Comparison of ENCODE assay signal across 12 cellular contexts in genomic region chr11:46930089-46930488, GRCh38. TPM values are rescaled to one million over a fixed set of nuclear protein-coding genes. Genes with fewer than 3 reads are reported as not detected.
DNase-seq lines count a peak whose midpoint lies in the region; ATAC-seq, FAIRE-seq and TF ChIP-seq lines count a peak whose summit lies in the region.
"Had no signal": no experiment of that assay in that cellular context is flagged by ENCODE, and none has a peak within 500 bp of the region (broad histone marks: within the 10 kb centered on the region; RNA-seq: fewer than 3 reads in every experiment).

No MANE protein-coding gene starts in this region.

- H3K36me3 ChIP-seq in endothelial cell of umbilical vein (ENCODE audit: control insufficient read depth in 2 of 2, extremely low read depth in 1 of 2, insufficient read depth in 2 of 2, low read length in 2 of 2): no peaks in the 10 kb centered on the region
- H3K36me3 ChIP-seq: left ventricle myocardium inferior had no signal

- DNase-seq in activated CD4-positive, alpha-beta memory T cell treated with anti-CD3 and anti-CD28 coated beads for 36 hours: peak; percentile 23
- no peak for DNase-seq in activated CD4-positive, alpha-beta memory T cell treated with anti-CD3 and anti-CD28 coated beads, Interleukin-2, amount 10 ng/mL, durations not matched to agents 7 days and 5 days
- DNase-seq in NCI-H226 (peak; percentile 64), endothelial cell of umbilical vein (ENCODE audit: low read depth, low spot score) (peak; percentile 32), renal cortical epithelial cell (ENCODE audit: low read depth) (peak; percentile 98), pons (ENCODE audit: low spot score) (no peak), NCI-H524 treated with DMSO at 0.1 percent for 48 hours (lab: John Stamatoyannopoulos, UW) (no peak)
- DNase-seq: left ventricle myocardium inferior, NCI-H1694 had no signal

- H3K9me1 ChIP-seq in endothelial cell of umbilical vein (replicated peaks; ENCODE audit: control insufficient read depth, extremely low read depth, insufficient read depth, low read length): no peaks in the 10 kb centered on the region

- no TSS peak for BruUV-seq in endothelial cell of umbilical vein (replicated peaks; lab: Mats Ljungman, UMichigan)

- peaks cover 15% of the 10 kb centered on the region for H3K27me3 Mint-ChIP-seq in activated CD4-positive, alpha-beta memory T cell treated with anti-CD3 and anti-CD28 coated beads for 36 hours
- peaks cover 13% of the 10 kb centered on the region for H3K27me3 Mint-ChIP-seq in activated CD4-positive, alpha-beta memory T cell treated with anti-CD3 and anti-CD28 coated beads, Interleukin-2, amount 10 ng/mL, durations not matched to agents 7 days and 5 days

- no peak overlapping the region for H3K4me3 ChIP-seq in endothelial cell of umbilical vein (replicated peaks in 1 of 3; ENCODE audit: insufficient read depth in 1 of 3, low read depth in 1 of 3, low read length in 3 of 3)
- H3K4me3 ChIP-seq: left ventricle myocardium inferior had no signal

- no peaks in the 10 kb centered on the region for H3K36me3 Mint-ChIP-seq in activated CD4-positive, alpha-beta memory T cell treated with anti-CD3 and anti-CD28 coated beads for 36 hours
- peaks cover 3% of the 10 kb centered on the region for H3K36me3 Mint-ChIP-seq in activated CD4-positive, alpha-beta memory T cell treated with anti-CD3 and anti-CD28 coated beads, Interleukin-2, amount 10 ng/mL, durations not matched to agents 7 days and 5 days (ENCODE audit: low read depth)
- H3K36me3 Mint-ChIP-seq: stimulated activated memory B cell treated with anti-CD40 and anti-IgM and Interleukin-4, amounts not matched to agents 10 μg/mL and 1 μg/mL and 100 μg/mL, for 72 hours had no signal

- TF ChIP-seq POLR2A in endothelial cell of umbilical vein (IDR thresholded peaks at IDR 0.05; ENCODE audit: low read depth, low read length) (no peak), GM18505 (IDR thresholded peaks at IDR 0.05; ENCODE audit: borderline replicate concordance, extremely low read depth, insufficient read depth, insufficient read length) (no peak)

- POLR2A ChIA-PET in activated CD4-positive, alpha-beta memory T cell treated with anti-CD3 and anti-CD28 coated beads for 36 hours (lab: Charles Lee): no interaction called here
- POLR2A ChIA-PET in activated CD4-positive, alpha-beta memory T cell treated with anti-CD3 and anti-CD28 coated beads, Interleukin-2, amount 10 ng/mL, durations not matched to agents 7 days and 5 days (lab: Charles Lee): no interaction called here
- POLR2A ChIA-PET in endothelial cell of umbilical vein (lab: Charles Lee): interaction anchor here (0.7 kb wide), 1 partner anchor 53 kb away, joined by 3 read pairs; no protein-coding TSS in a partner anchor

- dilution Hi-C loops in endothelial cell of umbilical vein (cut with MboI; ENCODE audit: extremely low pct_ligation_motif_present, low sequenced_read_pairs): no loop called here

- H3K4me1 ChIP-seq in endothelial cell of umbilical vein (ENCODE audit: control insufficient read depth, extremely low read depth, insufficient read depth, low read length): no peaks in the 10 kb centered on the region
- H3K4me1 ChIP-seq: left ventricle myocardium inferior had no signal

- H3K27me3 ChIP-seq in endothelial cell of umbilical vein (ENCODE audit: control insufficient read depth in 2 of 2, insufficient read depth in 2 of 2, low read length in 2 of 2): peaks cover 2 to 3% of the 10 kb centered on the region in 2 experiments

- no peaks in the 10 kb centered on the region for H3K79me2 ChIP-seq in endothelial cell of umbilical vein (ENCODE audit: control insufficient read depth, insufficient read depth, low read length)

- H3K4me2 ChIP-seq in endothelial cell of umbilical vein (ENCODE audit: insufficient read depth, low read length): no peak overlapping the region

- H3K27ac Mint-ChIP-seq in activated CD4-positive, alpha-beta memory T cell treated with anti-CD3 and anti-CD28 coated beads for 36 hours: no peak overlapping the region
- no peak overlapping the region for H3K27ac Mint-ChIP-seq in activated CD4-positive, alpha-beta memory T cell treated with anti-CD3 and anti-CD28 coated beads, Interleukin-2, amount 10 ng/mL, durations not matched to agents 7 days and 5 days
- H3K27ac Mint-ChIP-seq: stimulated activated memory B cell treated with anti-CD40 and anti-IgM and Interleukin-4, amounts not matched to agents 10 μg/mL and 1 μg/mL and 100 μg/mL, for 72 hours had no signal

- CTCF ChIA-PET in activated CD4-positive, alpha-beta memory T cell treated with anti-CD3 and anti-CD28 coated beads for 36 hours (lab: Charles Lee): interaction anchor here (0.6 kb wide), 1 partner anchor 1948 kb away, joined by 3 read pairs; no protein-coding TSS in a partner anchor
- CTCF ChIA-PET in activated CD4-positive, alpha-beta memory T cell treated with anti-CD3 and anti-CD28 coated beads, Interleukin-2, amount 10 ng/mL, durations not matched to agents 7 days and 5 days (lab: Charles Lee): interaction anchor here (0.7 kb wide), 1 partner anchor 894 kb away, joined by 3 read pairs; no protein-coding TSS in a partner anchor
- CTCF ChIA-PET in endothelial cell of umbilical vein (lab: Charles Lee): no interaction called here

- no peaks in the 10 kb centered on the region for H3K9me3 Mint-ChIP-seq in activated CD4-positive, alpha-beta memory T cell treated with anti-CD3 and anti-CD28 coated beads for 36 hours
- no peaks in the 10 kb centered on the region for H3K9me3 Mint-ChIP-seq in activated CD4-positive, alpha-beta memory T cell treated with anti-CD3 and anti-CD28 coated beads, Interleukin-2, amount 10 ng/mL, durations not matched to agents 7 days and 5 days
- H3K9me3 Mint-ChIP-seq: stimulated activated memory B cell treated with anti-CD40 and anti-IgM and Interleukin-4, amounts not matched to agents 10 μg/mL and 1 μg/mL and 100 μg/mL, for 72 hours had no signal

- H3K27ac ChIP-seq in endothelial cell of umbilical vein (ENCODE audit: insufficient read depth, low read depth, low read length): no peak overlapping the region
- H3K27ac ChIP-seq: left ventricle myocardium inferior had no signal

- H3K9ac ChIP-seq in endothelial cell of umbilical vein (replicated peaks; ENCODE audit: extremely low read depth, insufficient read depth, low read length): no peak overlapping the region

- no peak for FAIRE-seq in endothelial cell of umbilical vein (lab: Jason Lieb, UNC)

- no peak overlapping the region for H3K4me3 Mint-ChIP-seq in activated CD4-positive, alpha-beta memory T cell treated with anti-CD3 and anti-CD28 coated beads for 36 hours
- no peak overlapping the region for H3K4me3 Mint-ChIP-seq in activated CD4-positive, alpha-beta memory T cell treated with anti-CD3 and anti-CD28 coated beads, Interleukin-2, amount 10 ng/mL, durations not matched to agents 7 days and 5 days
- H3K4me3 Mint-ChIP-seq: stimulated activated memory B cell treated with anti-CD40 and anti-IgM and Interleukin-4, amounts not matched to agents 10 μg/mL and 1 μg/mL and 100 μg/mL, for 72 hours had no signal

- no peaks in the 10 kb centered on the region for H4K20me1 ChIP-seq in endothelial cell of umbilical vein (replicated peaks; ENCODE audit: control insufficient read depth, extremely low read depth, insufficient read depth, low read length)

- H3K9me3 ChIP-seq in endothelial cell of umbilical vein (replicated peaks; ENCODE audit: control insufficient read depth, insufficient read depth, low read length): no peaks in the 10 kb centered on the region
- H3K9me3 ChIP-seq: left ventricle myocardium inferior had no signal

- H2AFZ ChIP-seq in endothelial cell of umbilical vein (ENCODE audit: low read depth, low read length): no peak overlapping the region

- TF ChIP-seq CTCF in endothelial cell of umbilical vein (IDR thresholded peaks at IDR 0.05; ENCODE audit: extremely low read depth in 1 of 2, insufficient read depth in 1 of 2, low read depth in 1 of 2, low read length in 2 of 2): no peak

- H3K4me1 Mint-ChIP-seq in activated CD4-positive, alpha-beta memory T cell treated with anti-CD3 and anti-CD28 coated beads for 36 hours (ENCODE audit: low read depth): peaks cover 7% of the 10 kb centered on the region
- H3K4me1 Mint-ChIP-seq in activated CD4-positive, alpha-beta memory T cell treated with anti-CD3 and anti-CD28 coated beads, Interleukin-2, amount 10 ng/mL, durations not matched to agents 7 days and 5 days: peaks cover 4% of the 10 kb centered on the region
- H3K4me1 Mint-ChIP-seq: stimulated activated memory B cell treated with anti-CD40 and anti-IgM and Interleukin-4, amounts not matched to agents 10 μg/mL and 1 μg/mL and 100 μg/mL, for 72 hours had no signal

- no peak for ATAC-seq in GM18505 (IDR thresholded peaks at IDR 0.05; ENCODE audit: unreplicated experiment)
- ATAC-seq: stimulated activated memory B cell treated with anti-CD40 and anti-IgM and Interleukin-4, amounts not matched to agents 10 μg/mL and 1 μg/mL and 100 μg/mL, for 72 hours had no signal

- intact Hi-C loops in activated CD4-positive, alpha-beta memory T cell treated with anti-CD3 and anti-CD28 coated beads for 36 hours (cut with micrococcal nuclease): loop anchor here (10.0 kb wide), 1 partner anchor 625 kb away; the partner anchor contains the start of gene CELF1
- intact Hi-C loops in endothelial cell of umbilical vein (cut with micrococcal nuclease): no loop called here

RNA-seq across cellular contexts. Expression of gene CSTPP1, which starts 6.5 kb away (rescaled TPM):
- total RNA-seq in activated CD4-positive, alpha-beta memory T cell treated with anti-CD3 and anti-CD28 coated beads for 36 hours: 10 to 100 TPM; 18.4 to 18.5 TPM
- total RNA-seq in activated CD4-positive, alpha-beta memory T cell treated with anti-CD3 and anti-CD28 coated beads, Interleukin-2, amount 10 ng/mL, durations not matched to agents 7 days and 5 days: 10 to 100 TPM; 16.7 to 20.4 TPM
- total RNA-seq in endothelial cell of umbilical vein: 25.9 and 29.6 TPM in 2 replicates
- 38.2 and 43.1 TPM in 2 replicates for polyA plus RNA-seq in endothelial cell of umbilical vein
- polyA plus RNA-seq in endothelial cell of umbilical vein (2011; cell fraction: cytosol; rRNA removed): 31.1 and 35.2 TPM in 2 replicates
- 29.5 and 33.9 TPM in 2 replicates for polyA plus RNA-seq in endothelial cell of umbilical vein (2011; cell fraction: nucleus; rRNA removed)
- 26.3 and 29.7 TPM in 2 replicates for polyA plus RNA-seq in endothelial cell of umbilical vein (2012)
- 42.3 and 47.9 TPM in 2 replicates for polyA minus RNA-seq in endothelial cell of umbilical vein
- polyA minus RNA-seq in endothelial cell of umbilical vein (2011; cell fraction: cytosol; rRNA and poly(A)+ RNA removed): 51.9 TPM
- polyA minus RNA-seq in endothelial cell of umbilical vein (2011; cell fraction: nucleus; rRNA and poly(A)+ RNA removed): 41.2 and 59.1 TPM in 2 replicates
- total RNA-seq in renal cortical epithelial cell: 23.3 and 34.3 TPM in 2 replicates

RNA-seq across cellular contexts. Expression of gene LRP4, which starts 11.7 kb away (rescaled TPM):
- under 1 TPM in 1 of 2 experiments, not detected in 1; 0.05 TPM for total RNA-seq in activated CD4-positive, alpha-beta memory T cell treated with anti-CD3 and anti-CD28 coated beads for 36 hours
- under 1 TPM in 1 of 2 experiments, not detected in 1; 0.05 TPM for total RNA-seq in activated CD4-positive, alpha-beta memory T cell treated with anti-CD3 and anti-CD28 coated beads, Interleukin-2, amount 10 ng/mL, durations not matched to agents 7 days and 5 days
- total RNA-seq in endothelial cell of umbilical vein: 2.0 and 3.8 TPM in 2 replicates
- 0.78 and 0.86 TPM in 2 replicates for polyA plus RNA-seq in endothelial cell of umbilical vein
- 0.90 and 1.2 TPM in 2 replicates for polyA plus RNA-seq in endothelial cell of umbilical vein (2011; cell fraction: cytosol; rRNA removed)
- 2.9 and 3.7 TPM in 2 replicates for polyA plus RNA-seq in endothelial cell of umbilical vein (2011; cell fraction: nucleus; rRNA removed)
- 1.3 and 1.6 TPM in 2 replicates for polyA plus RNA-seq in endothelial cell of umbilical vein (2012)
- polyA minus RNA-seq in endothelial cell of umbilical vein: 4.4 and 6.7 TPM in 2 replicates
- polyA minus RNA-seq in endothelial cell of umbilical vein (2011; cell fraction: cytosol; rRNA and poly(A)+ RNA removed): 3.0 TPM
- polyA minus RNA-seq in endothelial cell of umbilical vein (2011; cell fraction: nucleus; rRNA and poly(A)+ RNA removed): 1.5 and 1.9 TPM in 2 replicates
- total RNA-seq in renal cortical epithelial cell: 4.0 and 17.7 TPM in 2 replicates
- total RNA-seq: T-helper 1 cell treated with Interleukin-12 subunit alpha and Interleukin-12 subunit beta and Interleukin-4 antibody, amounts not matched to agents 30 ng/mL and 1 ng/mL, for 36 hours had no signal

Comparison
In these comparisons a context has a peak if more than half of its experiments do, and no peak if none do; other contexts are left out.
1. DNase-seq: peak in activated CD4-positive, alpha-beta memory T cell treated with anti-CD3 and anti-CD28 coated beads for 36 hours (single experiment), NCI-H226 (single experiment), endothelial cell of umbilical vein (single experiment) and renal cortical epithelial cell (single experiment); none in activated CD4-positive, alpha-beta memory T cell treated with anti-CD3 and anti-CD28 coated beads, Interleukin-2, amount 10 ng/mL, durations not matched to agents 7 days and 5 days (single experiment), pons (single experiment) and NCI-H524 treated with DMSO at 0.1 percent for 48 hours (single experiment).